Comparison of ENCODE assay signal across 10 cellular contexts in the genomic region with DNA sequence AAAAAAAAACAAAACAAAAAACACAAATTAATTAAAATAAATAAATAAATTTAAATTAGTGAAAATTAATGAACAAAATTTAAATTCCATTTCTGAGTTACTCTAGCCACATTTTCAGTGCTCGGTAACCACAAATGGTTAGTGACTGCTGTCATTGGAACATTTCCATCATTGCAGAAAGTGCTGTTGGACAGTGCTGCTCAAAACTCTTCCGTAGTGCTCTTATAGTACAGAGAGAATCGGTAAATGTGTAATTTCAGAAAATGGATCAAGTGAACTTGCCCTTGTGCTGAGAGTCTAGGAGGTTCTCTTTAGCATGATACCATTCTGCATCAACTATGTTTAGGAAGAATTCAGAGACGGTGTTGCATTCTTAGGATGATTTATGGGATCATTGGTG.
"Had no signal": no experiment of that assay in that cellular context is flagged by ENCODE, and none has a peak within 500 bp of the region (broad histone marks: within the 10 kb centered on the region; RNA-seq: fewer than 3 reads in every experiment).

No MANE protein-coding gene starts in this region.

- H3K27ac Mint-ChIP-seq: T-cell had no signal

- ATAC-seq: T-cell had no signal

- H3K9ac ChIP-seq: parathyroid adenoma, SK-N-SH had no signal

- H3K27ac ChIP-seq: parathyroid adenoma had no signal

- H3K4me2 ChIP-seq: SK-N-SH had no signal

- H3K4me3 Mint-ChIP-seq: T-cell had no signal

- H2AFZ ChIP-seq: parathyroid adenoma had no signal

- H3K4me3 ChIP-seq: lung had no signal

- H3K27me3 Mint-ChIP-seq: T-cell had no signal

- DNase-seq: activated CD4-positive, alpha-beta T cell treated with anti-CD3 and anti-CD28 coated beads for 1 hour; activated gamma-delta T cell; islet precursor cell; midbrain; SK-N-SH; stimulated activated CD4-positive, alpha-beta T cell treated with anti-CD3 and anti-CD28 coated beads, Interleukin-12 subunit alpha, Interleukin-12 subunit beta, amount 100 ng/mL, for 4 hours; stimulated activated CD4-positive, alpha-beta T cell treated with anti-CD3 and anti-CD28 coated beads, Interleukin-2, amount 100 ng/mL, for 24 hours; T-cell had no signal
